In genomic region chr1:113871597-113872113, GRCh38 we compare ENCODE assay signal across 8 cellular contexts. TPM values are rescaled to one million over a fixed set of nuclear protein-coding genes. Genes with fewer than 3 reads are reported as not detected.
DNase-seq lines count a peak whose midpoint lies in the region; ATAC-seq and TF ChIP-seq lines count a peak whose summit lies in the region.

TSS of gene PTPN22 (minus strand) at chr1:113871712.

- no peaks in the 10 kb centered on the region for H3K9me3 Mint-ChIP-seq in CD4-positive, alpha-beta memory T cell

- peaks cover 74% of the 10 kb centered on the region for H3K4me1 ChIP-seq in CD4-positive, alpha-beta memory T cell (ENCODE audit: insufficient read depth, low read length)
- H3K4me1 ChIP-seq in IMR-90 (ENCODE audit: control insufficient read depth, insufficient read depth, low read length) (peaks cover 6% of the 10 kb centered on the region; the same call in 1 of the 2 replicates), neuronal stem cell (ENCODE audit: control insufficient read depth in 2 of 2, insufficient read depth in 1 of 2, low read depth in 1 of 2, low read length in 2 of 2) (no peaks in the 10 kb centered on the region), upper lobe of left lung (peaks cover 7 to 9% (median 8%) of the 10 kb centered on the region in 4 donors), BE2C (no peaks in the 10 kb centered on the region)

- no peaks in the 10 kb centered on the region for H3K9me3 ChIP-seq in CD4-positive, alpha-beta memory T cell (ENCODE audit: control insufficient read depth in 1 of 2, low read length in 2 of 2)
- H3K9me3 ChIP-seq in IMR-90 (ENCODE audit: control insufficient read depth, insufficient read depth, low read length) (no peaks in the 10 kb centered on the region), neuronal stem cell (replicated peaks in 1 of 2; ENCODE audit: control insufficient read depth in 2 of 2, insufficient read depth in 1 of 2, low read depth in 1 of 2, low read length in 2 of 2) (no peaks in the 10 kb centered on the region), upper lobe of left lung (no peaks in the 10 kb centered on the region), BE2C (no peaks in the 10 kb centered on the region)

- peak within 1 kb of the TSS; percentile 85 to 95 (median 90) for H3K4me3 Mint-ChIP-seq in CD4-positive, alpha-beta memory T cell

- H3K14ac ChIP-seq in IMR-90 (replicated peaks; ENCODE audit: low read depth, low read length) = 0 out of 2 replicates have a peak within 1 kb of the TSS, but pooled peaks have one; percentile 20
- H3K14ac ChIP-seq in neuronal stem cell (ENCODE audit: low read length) = no peak within 1 kb of the TSS

- in situ Hi-C loops in IMR-90 (cut with MboI; ENCODE audit: low sequenced_read_pairs) = loop anchor here (25.0 kb wide), 1 partner anchor 416 kb away; no protein-coding TSS in a partner anchor

- H3K4ac ChIP-seq in IMR-90 (ENCODE audit: low read depth, low read length) = 0 out of 2 replicates have a peak within 1 kb of the TSS, but pooled peaks have one; percentile 2
- H3K4ac ChIP-seq in neuronal stem cell (ENCODE audit: low read length) = no peak within 1 kb of the TSS

- no peak within 1 kb of the TSS for H2BK12ac ChIP-seq in neuronal stem cell (ENCODE audit: low read length)

- TF ChIP-seq CTCF in IMR-90 (conservative IDR thresholded peaks at IDR 0.05; ENCODE audit: low read depth, low read length) = no peak
- no peak for TF ChIP-seq CTCF in upper lobe of left lung (IDR thresholded peaks at IDR 0.05)
- no peak for TF ChIP-seq CTCF in BE2C (IDR thresholded peaks at IDR 0.05; ENCODE audit: low read depth, low read length)

- H2BK120ac ChIP-seq in IMR-90 (ENCODE audit: low read depth, low read length) (no peak within 1 kb of the TSS), neuronal stem cell (ENCODE audit: low read depth, low read length) (no peak within 1 kb of the TSS)

- TF ChIP-seq POLR2A in IMR-90 (IDR thresholded peaks at IDR 0.05; ENCODE audit: low read depth, low read length) (no peak), upper lobe of left lung (IDR thresholded peaks at IDR 0.05) (peak in 2 of 4 donors; percentile 26 to 71)

- H3K18ac ChIP-seq in IMR-90 (ENCODE audit: low read depth, low read length) (no peak within 1 kb of the TSS; the same call in 1 of the 2 replicates), neuronal stem cell (ENCODE audit: low read length) (no peak within 1 kb of the TSS)

- intact Hi-C loops in CD4-positive, alpha-beta memory T cell (cut with micrococcal nuclease) = loop anchor here (1.0 to 5.0 kb wide), 6 partner anchors 8 to 1254 kb away; partner anchors contain the start of genes AP4B1, CAPZA1, HIPK1 and RSBN1
- intact Hi-C loops in IMR-90 (cut with micrococcal nuclease) = no loop called here

- no peak for TF ChIP-seq EP300 in upper lobe of left lung (IDR thresholded peaks at IDR 0.05)

- BruUV-seq in IMR-90 (replicated peaks; lab: Mats Ljungman, UMichigan) = no TSS peak

- WGBS in IMR-90 (ENCODE audit: extremely low coverage in 2 of 2, insufficient read length in 1 of 2), 2 experiments = 0% methylated on average over 1 of the region's 4 CpGs; no CpG with 5 or more reads in 1 of the 2 experiments
- WGBS in neuronal stem cell (ENCODE audit: extremely low coverage in 2 of 2, insufficient read length in 2 of 2, insufficient replicate concordance in 1 of 2), 2 donors = no CpG with 5 or more reads among the region's 4 CpGs
- 54 to 66% methylated on average over 4 of the region's 4 CpGs for WGBS in upper lobe of left lung, 2 donors

- peaks cover 56 to 83% (median 66%) of the 10 kb centered on the region in 4 donors for H3K4me1 Mint-ChIP-seq in CD4-positive, alpha-beta memory T cell

- H4K91ac ChIP-seq in IMR-90 (ENCODE audit: insufficient read depth, low read depth, low read length) (peak within 1 kb of the TSS; percentile 19; the same call in 1 of the 2 replicates), neuronal stem cell (ENCODE audit: low read depth, low read length, poor library complexity) (no peak within 1 kb of the TSS)

- CTCF ChIA-PET in CD4-positive, alpha-beta memory T cell (lab: Charles Lee; ENCODE audit: partially characterized antibody) = interaction anchor here (1.0 to 1.3 kb wide), 2 partner anchors 10 to 31 kb away, joined by 4 to 6 read pairs; no protein-coding TSS in a partner anchor
- CTCF ChIA-PET in IMR-90 (lab: Yijun Ruan, JAX) = no interaction called here

- peaks cover 6 to 27% of the 10 kb centered on the region in 2 donors for H3K36me3 Mint-ChIP-seq in CD4-positive, alpha-beta memory T cell

- peak within 1 kb of the TSS; percentile 79 for H3K27ac ChIP-seq in CD4-positive, alpha-beta memory T cell (ENCODE audit: low read depth, low read length)
- H3K27ac ChIP-seq in IMR-90 (ENCODE audit: insufficient read depth, low read length) = no peak within 1 kb of the TSS
- no peak within 1 kb of the TSS for H3K27ac ChIP-seq in neuronal stem cell (replicated peaks; ENCODE audit: low read length)
- peak within 1 kb of the TSS; percentile 74 to 85 (median 76) for H3K27ac ChIP-seq in upper lobe of left lung

- peaks cover 3% of the 10 kb centered on the region; the same call in 1 of the 2 replicates for H3K9me1 ChIP-seq in IMR-90 (ENCODE audit: insufficient read depth, low read length)

- POLR2A ChIA-PET in CD4-positive, alpha-beta memory T cell (lab: Charles Lee; ENCODE audit: partially characterized antibody) = interaction anchor here (0.9 to 1.4 kb wide), 6 partner anchors 11 to 59 kb away, joined by 3 to 14 read pairs (median 7); partner anchors contain the start of genes AP4B1, DCLRE1B, HIPK1 and RSBN1
- POLR2A ChIA-PET in IMR-90 (lab: Charles Lee; ENCODE audit: unreplicated experiment) = no interaction called here

- no peak for TF ChIP-seq RAD21 in IMR-90 (IDR thresholded peaks at IDR 0.05; ENCODE audit: low read length)

- H3K56ac ChIP-seq in IMR-90 (ENCODE audit: extremely low read depth, insufficient read depth, low read length) = no peak within 1 kb of the TSS

- no peak within 1 kb of the TSS for H2BK20ac ChIP-seq in IMR-90 (ENCODE audit: low read depth, low read length)

- H2AK5ac ChIP-seq in IMR-90 (ENCODE audit: low read depth, low read length) (no peak within 1 kb of the TSS), neuronal stem cell (ENCODE audit: low read depth, low read length) (no peak within 1 kb of the TSS)

- H4K20me1 ChIP-seq in IMR-90 (ENCODE audit: insufficient read depth, low read length) = no peaks in the 10 kb centered on the region

- peak within 1 kb of the TSS; percentile 39 for H3K23ac ChIP-seq in IMR-90 (ENCODE audit: low read depth, low read length)
- peak within 1 kb of the TSS; percentile 44 for H3K23ac ChIP-seq in neuronal stem cell (ENCODE audit: low read depth, low read length, poor library complexity)

- no peaks in the 10 kb centered on the region for H3K79me1 ChIP-seq in IMR-90 (ENCODE audit: low read depth in 1 of 2, low read length in 2 of 2)
- no peaks in the 10 kb centered on the region for H3K79me1 ChIP-seq in neuronal stem cell (ENCODE audit: low read depth, low read length)

- DNase-seq in CD4-positive, alpha-beta memory T cell = peak; percentile 85 to 95 (median 90)
- DNase-seq in IMR-90 (peak; percentile 83), dermis blood vessel endothelial cell (peak; percentile 10), neuronal stem cell (ENCODE audit: low spot score) (no peak), upper lobe of left lung (peak in 1 of 2 donors; percentile 79), BE2C (no peak)
- peak; percentile 52 to 53 for DNase-seq in activated CD4-positive, alpha-beta T cell treated with anti-CD3 and anti-CD28 coated beads for 24 hours (ENCODE audit: low read depth in 2 of 2)

- H3K9ac ChIP-seq in IMR-90 (ENCODE audit: low read depth, low read length) (no peak within 1 kb of the TSS), neuronal stem cell (ENCODE audit: low read depth, low read length, poor library complexity) (no peak within 1 kb of the TSS)

- H3K4me2 ChIP-seq in IMR-90 (ENCODE audit: low read depth, low read length) (peak within 1 kb of the TSS; percentile 2; the same call in 1 of the 2 replicates), neuronal stem cell (ENCODE audit: insufficient read depth, low read length, poor library complexity, severe bottlenecking) (no peak within 1 kb of the TSS)

- no peak within 1 kb of the TSS for H4K5ac ChIP-seq in IMR-90 (ENCODE audit: low read depth, low read length)

- H4K8ac ChIP-seq in IMR-90 (ENCODE audit: low read depth in 2 of 2, low read length in 2 of 2) (peak within 1 kb of the TSS in 1 of 2 experiments; percentile 36; a peak in 1 of 4 replicates), neuronal stem cell (ENCODE audit: low read depth, low read length) (no peak within 1 kb of the TSS)

- H2AK9ac ChIP-seq in IMR-90 (replicated peaks; ENCODE audit: low read depth, low read length, poor library complexity) = no peak within 1 kb of the TSS

- H2BK15ac ChIP-seq in IMR-90 (ENCODE audit: low read depth, low read length) (peak within 1 kb of the TSS; percentile 18; the same call in 1 of the 3 replicates), neuronal stem cell (ENCODE audit: low read length) (no peak within 1 kb of the TSS)

- no peaks in the 10 kb centered on the region for H3K36me3 ChIP-seq in CD4-positive, alpha-beta memory T cell (ENCODE audit: insufficient read depth, low read length)
- no peaks in the 10 kb centered on the region for H3K36me3 ChIP-seq in IMR-90 (ENCODE audit: control insufficient read depth, insufficient read depth, low read length)
- H3K36me3 ChIP-seq in neuronal stem cell (replicated peaks in 1 of 2; ENCODE audit: control insufficient read depth in 2 of 2, insufficient read depth in 2 of 2, low read length in 2 of 2) = no peaks in the 10 kb centered on the region
- no peaks in the 10 kb centered on the region for H3K36me3 ChIP-seq in upper lobe of left lung
- H3K36me3 ChIP-seq in BE2C = no peaks in the 10 kb centered on the region

- dilution Hi-C loops in IMR-90 (cut with HindIII; ENCODE audit: low sequenced_read_pairs, unreplicated experiment) = no loop called here

- peak within 1 kb of the TSS; percentile 96 to 99 (median 98) for H3K27ac Mint-ChIP-seq in CD4-positive, alpha-beta memory T cell

- H3K4me3 ChIP-seq in CD4-positive, alpha-beta memory T cell (ENCODE audit: low read length in 2 of 2) = peak within 1 kb of the TSS; percentile 48 to 71
- no peak within 1 kb of the TSS for H3K4me3 ChIP-seq in IMR-90 (ENCODE audit: insufficient read depth, low read depth, low read length)
- H3K4me3 ChIP-seq in neuronal stem cell (ENCODE audit: low read length in 2 of 2) = no peak within 1 kb of the TSS
- H3K4me3 ChIP-seq in upper lobe of left lung = peak within 1 kb of the TSS in 3 of 4 donors; percentile 17 to 39 (median 32)
- H3K4me3 ChIP-seq in BE2C (ENCODE audit: low read depth, low read length) = no peak within 1 kb of the TSS

- H2AFZ ChIP-seq in IMR-90 (replicated peaks; ENCODE audit: low read length, poor library complexity) = peak within 1 kb of the TSS; percentile 63
- H2AFZ ChIP-seq in neuronal stem cell (ENCODE audit: low read length) = no peak within 1 kb of the TSS

- no peaks in the 10 kb centered on the region for H3K27me3 Mint-ChIP-seq in CD4-positive, alpha-beta memory T cell

- ATAC-seq in GM21447 (IDR thresholded peaks at IDR 0.05; ENCODE audit: unreplicated experiment) (peak; percentile 87), IMR-90 (ENCODE audit: low read depth) (peak; percentile 84), upper lobe of left lung (ENCODE audit: low FRiP score in 2 of 2) (peak; percentile 91 to 92)

- H2BK5ac ChIP-seq in IMR-90 (ENCODE audit: low read depth, low read length, poor library complexity, severe bottlenecking) = no peak within 1 kb of the TSS
- no peak within 1 kb of the TSS for H2BK5ac ChIP-seq in neuronal stem cell (ENCODE audit: low read length)

- no peaks in the 10 kb centered on the region for H3K27me3 ChIP-seq in CD4-positive, alpha-beta memory T cell (ENCODE audit: insufficient read depth, low read length)
- H3K27me3 ChIP-seq in IMR-90 (ENCODE audit: control insufficient read depth, insufficient read depth, low read length) = no peaks in the 10 kb centered on the region
- H3K27me3 ChIP-seq in neuronal stem cell (ENCODE audit: control insufficient read depth in 3 of 3, insufficient read depth in 3 of 3, low read depth in 1 of 3, low read length in 3 of 3) = peaks cover 0 to 20% (median 0%) of the 10 kb centered on the region in 3 experiments
- no peaks in the 10 kb centered on the region for H3K27me3 ChIP-seq in upper lobe of left lung
- H3K27me3 ChIP-seq in BE2C = no peaks in the 10 kb centered on the region; the same call in 1 of the 2 replicates

RNA-seq across cellular contexts. Expression of gene PTPN22, which starts in this region (rescaled TPM):
- total RNA-seq in CD4-positive, alpha-beta memory T cell = 10 to 100 TPM; 32.2 to 33.7 TPM
- 10 to 100 TPM; 38.1 to 66.1 TPM for polyA plus RNA-seq in CD4-positive, alpha-beta memory T cell
- total RNA-seq in IMR-90 (2012; rRNA removed) (0.18 and 0.28 TPM in 2 replicates), dermis blood vessel endothelial cell (not detected in 2 replicates), upper lobe of left lung (10 to 100 TPM in 3 of 6 donors, 1 to 10 TPM in 3; 6.7 to 15.2 (median 9.9) TPM)
- polyA plus RNA-seq in IMR-90 (2012; rRNA removed) = 0.07 and 0.14 TPM in 2 replicates
- 0.01 TPM in 1 of 2 replicates, not detected in the other for polyA plus RNA-seq in IMR-90 (2012; cell fraction: cytosol; rRNA removed)
- polyA plus RNA-seq in IMR-90 (2012; cell fraction: nucleus; rRNA removed; ENCODE audit: low replicate concordance) = 0.02 and 0.32 TPM in 2 replicates
- polyA plus RNA-seq in neuronal stem cell (2013, experiment 1 of 2) = not detected
- polyA plus RNA-seq in neuronal stem cell (2013, experiment 2 of 2) = 0.01 TPM
- polyA plus RNA-seq in BE2C (2012; ENCODE audit: insufficient read depth, insufficient read length, low read depth) = 1.1 TPM

Comparison
In these comparisons a context has a peak if more than half of its experiments do, and no peak if none do; other contexts are left out.
1. RNA of gene PTPN22 (polyA plus RNA-seq): 38.1 to 66.1 TPM in CD4-positive, alpha-beta memory T cell; 0.01 to 0.32 TPM in IMR-90; every median in the first group is over 10 times any median in the second.
2. Peak in DNase-seq, ATAC-seq and H3K4me2 ChIP-seq in IMR-90; RNA of the gene not detected or under 1 TPM.
3. Peak in DNase-seq in dermis blood vessel endothelial cell; RNA of the gene not detected or under 1 TPM.
4. DNase-seq: peak in CD4-positive, alpha-beta memory T cell (5 of 5) and activated CD4-positive, alpha-beta T cell treated with anti-CD3 and anti-CD28 coated beads for 24 hours (2 of 2); none in neuronal stem cell (single experiment) and BE2C (single experiment).
5. H3K27ac ChIP-seq: peak in CD4-positive, alpha-beta memory T cell (single experiment) and upper lobe of left lung (4 of 4); none in IMR-90 (single experiment) and neuronal stem cell (single experiment).
6. H3K4me3 ChIP-seq: peak in CD4-positive, alpha-beta memory T cell (2 of 2) and upper lobe of left lung (3 of 4); none in IMR-90 (single experiment), neuronal stem cell (0 of 2) and BE2C (single experiment).
7. Peak in every context shown above with its lines, with median percentiles within 50 percentile points of each other: ATAC-seq.